14 cellular contexts compared by ENCODE assay signal in the genomic region with DNA sequence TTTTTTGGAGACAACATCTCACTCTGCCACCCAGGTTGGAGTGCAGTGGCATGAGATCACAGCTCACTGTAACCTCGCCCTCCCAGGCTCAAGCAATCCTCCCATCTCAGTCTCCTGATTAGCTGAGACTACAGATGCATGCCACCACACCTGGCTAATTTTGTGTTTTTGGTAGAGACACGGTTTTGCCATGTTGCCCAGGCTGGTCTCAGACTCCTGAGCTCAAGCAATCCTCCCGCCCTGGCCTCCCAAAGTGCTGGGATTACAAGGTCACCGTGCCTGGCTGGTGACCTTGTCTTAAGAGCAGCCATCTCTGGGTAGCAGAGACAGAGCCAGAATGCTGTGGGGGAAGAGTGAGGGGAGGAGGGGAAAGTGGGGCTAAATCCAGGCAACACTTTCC. TPM values are rescaled to one million over a fixed set of nuclear protein-coding genes. Genes with fewer than 3 reads are reported as not detected.
DNase-seq lines count a peak whose midpoint lies in the region; ATAC-seq, FAIRE-seq and TF ChIP-seq lines count a peak whose summit lies in the region.
"Had no signal": no experiment of that assay in that cellular context is flagged by ENCODE, and none has a peak within 500 bp of the region (broad histone marks: within the 10 kb centered on the region; RNA-seq: fewer than 3 reads in every experiment).

No MANE protein-coding gene starts in this region.

- peak overlapping the region; percentile 89 for H4K91ac ChIP-seq in mesenchymal stem cell (ENCODE audit: low read length)

- H2BK120ac ChIP-seq in mesenchymal stem cell (ENCODE audit: low read depth, low read length), result peak overlapping the region; percentile 82

- peak overlapping the region; percentile 67 for H4K8ac ChIP-seq in mesenchymal stem cell (ENCODE audit: low read length)

- DNase-seq in RWPE1 (ENCODE audit: low spot score), result no peak
- no peak for DNase-seq in activated T-helper 2 cell treated with anti-CD3 and anti-CD28 coated beads, Interferon-gamma antibody, Interleukin-2, Interleukin-4, amounts not matched to agents 10 μg/mL and 5 μg/mL and 100 μg/mL, durations not matched to agents 14 hours and 24 hours and 36 hours (ENCODE audit: low spot score)
- DNase-seq in mesenchymal stem cell, result no peak
- no peak for DNase-seq in stimulated activated naive CD8-positive, alpha-beta T cell treated with anti-CD3 and anti-CD28 coated beads, Interleukin-15, amount 100 ng/mL, for 72 hours
- no peak for DNase-seq in H54 (ENCODE audit: insufficient read length, low spot score)
- no peak for DNase-seq in NOMO-1 treated with DMSO at 0.1 percent for 48 hours (lab: John Stamatoyannopoulos, UW; ENCODE audit: unreplicated experiment)
- DNase-seq: DMS79; IMR-90; nephron progenitor cell; NK-92 treated with Interleukin-12 subunit alpha and Interleukin-12 subunit beta, amount 100 ng/mL, for 24 hours had no signal

- H3K36me3 Mint-ChIP-seq in activated T-helper 2 cell treated with anti-CD3 and anti-CD28 coated beads, Interferon-gamma antibody, Interleukin-2, Interleukin-4, amounts not matched to agents 10 μg/mL and 5 μg/mL and 100 μg/mL, durations not matched to agents 14 hours and 24 hours and 36 hours (ENCODE audit: low read depth), result peaks cover 13% of the 10 kb centered on the region
- H3K36me3 Mint-ChIP-seq: activated naive CD4-positive, alpha-beta T cell treated with anti-CD3 and anti-CD28 coated beads, Interleukin-2, amount 50 U/mL, for 24 hours had no signal

- H3K27ac Mint-ChIP-seq in activated T-helper 2 cell treated with anti-CD3 and anti-CD28 coated beads, Interferon-gamma antibody, Interleukin-2, Interleukin-4, amounts not matched to agents 10 μg/mL and 5 μg/mL and 100 μg/mL, durations not matched to agents 14 hours and 24 hours and 36 hours, result peak overlapping the region; percentile 80
- peak overlapping the region in 1 of 2 donors; percentile 72 for H3K27ac Mint-ChIP-seq in stimulated activated naive CD8-positive, alpha-beta T cell treated with anti-CD3 and anti-CD28 coated beads, Interleukin-15, amount 100 ng/mL, for 72 hours

- no peaks in the 10 kb centered on the region for H3K27me3 ChIP-seq in mesenchymal stem cell (ENCODE audit: control insufficient read depth in 1 of 2, insufficient read depth in 1 of 2, low read length in 2 of 2)
- H3K27me3 ChIP-seq: BLaER1 treated with 17β-estradiol and CSF1 and Interleukin-3, amounts not matched to agents 10 nM and 100 nM had no signal

- no peaks in the 10 kb centered on the region for H3K9me3 Mint-ChIP-seq in activated T-helper 2 cell treated with anti-CD3 and anti-CD28 coated beads, Interferon-gamma antibody, Interleukin-2, Interleukin-4, amounts not matched to agents 10 μg/mL and 5 μg/mL and 100 μg/mL, durations not matched to agents 14 hours and 24 hours and 36 hours
- no peaks in the 10 kb centered on the region for H3K9me3 Mint-ChIP-seq in stimulated activated naive CD8-positive, alpha-beta T cell treated with anti-CD3 and anti-CD28 coated beads, Interleukin-15, amount 100 ng/mL, for 72 hours
- H3K9me3 Mint-ChIP-seq: activated naive CD4-positive, alpha-beta T cell treated with anti-CD3 and anti-CD28 coated beads, Interleukin-2, amount 50 U/mL, for 24 hours; nephron progenitor cell had no signal

- H2BK15ac ChIP-seq in mesenchymal stem cell (ENCODE audit: low read depth, poor library complexity, severe bottlenecking), result peak overlapping the region; percentile 46

- no peak overlapping the region for H3K9ac ChIP-seq in mesenchymal stem cell (ENCODE audit: low read length)

- CTCF ChIA-PET in RWPE1 (lab: Yijun Ruan, JAX), result interaction anchor here (0.6 to 1.0 kb wide), 3 partner anchors 77 to 191 kb away, joined by 3 to 4 read pairs (median 3); no protein-coding TSS in a partner anchor

- peak overlapping the region; percentile 59 to 79 for H2BK12ac ChIP-seq in mesenchymal stem cell (ENCODE audit: low read length in 2 of 2)

- POLR2A ChIA-PET in RWPE1 (lab: Yijun Ruan, JAX; ENCODE audit: low non-redundant PET), result no interaction called here

- no peak overlapping the region for H3K23ac ChIP-seq in mesenchymal stem cell (ENCODE audit: low read length in 2 of 2)

- H3K36me3 ChIP-seq in mesenchymal stem cell (ENCODE audit: control insufficient read depth in 1 of 2, insufficient read depth in 2 of 2, low read depth in 1 of 2, low read length in 2 of 2), result peaks cover 0 to 3% of the 10 kb centered on the region in 2 experiments
- H3K36me3 ChIP-seq: HAP-1 had no signal

- intact Hi-C loops in activated T-helper 2 cell treated with anti-CD3 and anti-CD28 coated beads, Interferon-gamma antibody, Interleukin-2, Interleukin-4, amounts not matched to agents 10 μg/mL and 5 μg/mL and 100 μg/mL, durations not matched to agents 14 hours and 24 hours and 36 hours (cut with micrococcal nuclease), result no loop called here

- TF ChIP-seq POLR2A in H54 (IDR thresholded peaks at IDR 0.05; ENCODE audit: low read depth, low read length), result no peak

- no peak overlapping the region for H3K4me2 ChIP-seq in mesenchymal stem cell (ENCODE audit: low read length, poor library complexity, severe bottlenecking)

- no peaks in the 10 kb centered on the region for H3K27me3 Mint-ChIP-seq in activated T-helper 2 cell treated with anti-CD3 and anti-CD28 coated beads, Interferon-gamma antibody, Interleukin-2, Interleukin-4, amounts not matched to agents 10 μg/mL and 5 μg/mL and 100 μg/mL, durations not matched to agents 14 hours and 24 hours and 36 hours (ENCODE audit: low read depth)
- no peaks in the 10 kb centered on the region for H3K27me3 Mint-ChIP-seq in stimulated activated naive CD8-positive, alpha-beta T cell treated with anti-CD3 and anti-CD28 coated beads, Interleukin-15, amount 100 ng/mL, for 72 hours
- H3K27me3 Mint-ChIP-seq: activated naive CD4-positive, alpha-beta T cell treated with anti-CD3 and anti-CD28 coated beads, Interleukin-2, amount 50 U/mL, for 24 hours had no signal

- 92% methylated on average over 4 of the region's 4 CpGs for WGBS in mesenchymal stem cell

- peaks cover 8% of the 10 kb centered on the region for H3K4me1 ChIP-seq in mesenchymal stem cell (ENCODE audit: control insufficient read depth, insufficient read depth, low read depth, low read length)

- no peaks in the 10 kb centered on the region for H3K9me3 ChIP-seq in mesenchymal stem cell (ENCODE audit: control insufficient read depth, low read length)
- H3K9me3 ChIP-seq: BLaER1 treated with 17β-estradiol and CSF1 and Interleukin-3, amounts not matched to agents 10 nM and 100 nM; HAP-1 had no signal

- H2BK5ac ChIP-seq in mesenchymal stem cell (ENCODE audit: low read depth, low read length, poor library complexity, severe bottlenecking), result no peak overlapping the region

- H3K18ac ChIP-seq in mesenchymal stem cell (ENCODE audit: low read depth in 1 of 2, low read length in 2 of 2), result peak overlapping the region; percentile 16 to 70

- no peak overlapping the region for H2AFZ ChIP-seq in mesenchymal stem cell (ENCODE audit: low read depth, low read length)

- H3K4ac ChIP-seq in mesenchymal stem cell (ENCODE audit: low read depth in 1 of 2, low read length in 2 of 2), result peak overlapping the region; percentile 2 to 43

- FAIRE-seq in H54 (lab: Jason Lieb, UNC), result no peak

- no peak overlapping the region for H2AK5ac ChIP-seq in mesenchymal stem cell (ENCODE audit: low read length, severe bottlenecking)

- H3K27ac ChIP-seq in RWPE1 (peak overlapping the region; percentile 100), mesenchymal stem cell (ENCODE audit: low read length, poor library complexity, severe bottlenecking) (no peak overlapping the region)

- H3K4me3 ChIP-seq in mesenchymal stem cell (ENCODE audit: insufficient read depth in 1 of 2, low read depth in 1 of 2, low read length in 2 of 2), result no peak overlapping the region
- H3K4me3 ChIP-seq: BLaER1 treated with 17β-estradiol and CSF1 and Interleukin-3, amounts not matched to agents 10 nM and 100 nM; HAP-1 had no signal

- no peaks in the 10 kb centered on the region for H3K79me1 ChIP-seq in mesenchymal stem cell (replicated peaks; ENCODE audit: low read length, poor library complexity, severe bottlenecking)

- H3K4me1 Mint-ChIP-seq in activated T-helper 2 cell treated with anti-CD3 and anti-CD28 coated beads, Interferon-gamma antibody, Interleukin-2, Interleukin-4, amounts not matched to agents 10 μg/mL and 5 μg/mL and 100 μg/mL, durations not matched to agents 14 hours and 24 hours and 36 hours (ENCODE audit: low read depth), result peaks cover 37% of the 10 kb centered on the region
- peaks cover 76% of the 10 kb centered on the region for H3K4me1 Mint-ChIP-seq in stimulated activated naive CD8-positive, alpha-beta T cell treated with anti-CD3 and anti-CD28 coated beads, Interleukin-15, amount 100 ng/mL, for 72 hours

- no peak for ATAC-seq in stimulated activated naive CD8-positive, alpha-beta T cell treated with anti-CD3 and anti-CD28 coated beads, Interleukin-15, amount 100 ng/mL, for 72 hours
- ATAC-seq in GM21390 (IDR thresholded peaks at IDR 0.05; ENCODE audit: unreplicated experiment), result no peak

- no peak overlapping the region for H3K14ac ChIP-seq in mesenchymal stem cell (ENCODE audit: low read length in 2 of 2)

- H3K4me3 Mint-ChIP-seq in activated T-helper 2 cell treated with anti-CD3 and anti-CD28 coated beads, Interferon-gamma antibody, Interleukin-2, Interleukin-4, amounts not matched to agents 10 μg/mL and 5 μg/mL and 100 μg/mL, durations not matched to agents 14 hours and 24 hours and 36 hours (ENCODE audit: low read depth), result no peak overlapping the region
- peak overlapping the region; percentile 34 to 35 for H3K4me3 Mint-ChIP-seq in stimulated activated naive CD8-positive, alpha-beta T cell treated with anti-CD3 and anti-CD28 coated beads, Interleukin-15, amount 100 ng/mL, for 72 hours

- TF ChIP-seq CTCF in RWPE1 (conservative IDR thresholded peaks at IDR 0.05; ENCODE audit: low read depth), result no peak

RNA-seq across cellular contexts. Expression of gene ASCC1, which starts 25.8 kb away (rescaled TPM):
- 46.2 and 49.6 TPM in 2 replicates for total RNA-seq in activated T-helper 2 cell treated with anti-CD3 and anti-CD28 coated beads, Interferon-gamma antibody, Interleukin-2, Interleukin-4, amounts not matched to agents 10 μg/mL and 5 μg/mL and 100 μg/mL, durations not matched to agents 14 hours and 24 hours and 36 hours
- polyA plus RNA-seq in mesenchymal stem cell (2013, experiment 1 of 2), result 36.0 TPM
- 36.1 TPM for polyA plus RNA-seq in mesenchymal stem cell (2013, experiment 2 of 2)

RNA-seq across cellular contexts. Expression of gene ANAPC16, which starts 26.0 kb away (rescaled TPM):
- 94.1 and 95.9 TPM in 2 replicates for total RNA-seq in activated T-helper 2 cell treated with anti-CD3 and anti-CD28 coated beads, Interferon-gamma antibody, Interleukin-2, Interleukin-4, amounts not matched to agents 10 μg/mL and 5 μg/mL and 100 μg/mL, durations not matched to agents 14 hours and 24 hours and 36 hours
- polyA plus RNA-seq in mesenchymal stem cell (2013, experiment 1 of 2), result 63.6 TPM
- 65.1 TPM for polyA plus RNA-seq in mesenchymal stem cell (2013, experiment 2 of 2)

RNA-seq across cellular contexts. Expression of gene DDIT4, which starts 31.9 kb away (rescaled TPM):
- total RNA-seq in activated T-helper 2 cell treated with anti-CD3 and anti-CD28 coated beads, Interferon-gamma antibody, Interleukin-2, Interleukin-4, amounts not matched to agents 10 μg/mL and 5 μg/mL and 100 μg/mL, durations not matched to agents 14 hours and 24 hours and 36 hours, result 543 and 569 TPM in 2 replicates
- 109 TPM for polyA plus RNA-seq in mesenchymal stem cell (2013, experiment 1 of 2)
- 107 TPM for polyA plus RNA-seq in mesenchymal stem cell (2013, experiment 2 of 2)
